ENCODE assay signal across 8 cellular contexts in the genomic region with DNA sequence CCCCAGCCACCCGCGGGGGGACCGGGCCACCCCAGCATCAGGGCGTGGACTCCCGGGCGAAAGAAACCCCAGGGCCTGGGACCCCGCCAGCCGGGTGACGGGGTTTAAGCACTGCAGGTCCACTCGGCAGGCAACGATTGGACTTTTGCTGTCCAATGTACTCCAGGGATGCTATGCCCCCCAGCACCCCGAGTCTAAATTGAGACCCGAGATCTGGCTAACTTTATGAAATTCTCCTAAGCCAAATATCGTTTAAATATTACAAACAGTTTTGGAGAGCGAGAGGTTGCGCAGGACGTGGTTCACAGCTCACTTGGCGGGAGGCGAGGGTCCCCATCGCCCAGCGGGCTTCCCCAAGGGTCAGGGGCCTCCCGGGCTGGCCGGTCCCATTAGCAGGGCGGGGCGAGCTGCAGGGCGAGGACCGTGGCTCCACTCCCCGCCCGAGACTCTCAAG. TPM values are rescaled to one million over a fixed set of nuclear protein-coding genes. Genes with fewer than 3 reads are reported as not detected.
DNase-seq lines count a peak whose midpoint lies in the region; ATAC-seq and TF ChIP-seq lines count a peak whose summit lies in the region.

No MANE protein-coding gene starts in this region.

- peak overlapping the region in 4 of 5 donors; percentile 41 to 87 (median 72) for H3K27ac ChIP-seq in adrenal gland

- H3K4me1 ChIP-seq in adrenal gland (replicated peaks in 1 of 2) (peaks cover 18% of the 10 kb centered on the region in 2 donors), iPS-15b (ENCODE audit: control insufficient read depth, insufficient read depth, low read length) (no peaks in the 10 kb centered on the region)

- intact Hi-C loops in adrenal gland (cut with DNase I): no loop called here

- peak; percentile 8 for ATAC-seq in HG03280 (IDR thresholded peaks at IDR 0.05; ENCODE audit: unreplicated experiment)
- peak; percentile 4 for ATAC-seq in stimulated activated effector memory CD8-positive, alpha-beta T cell treated with anti-CD3 and anti-CD28 coated beads, Interleukin-12 subunit alpha, Interleukin-12 subunit beta, amount 100 ng/mL, for 72 hours
- no peak for ATAC-seq in HG03571 (IDR thresholded peaks at IDR 0.05; ENCODE audit: unreplicated experiment)

- no peak for TF ChIP-seq POLR2A in adrenal gland (IDR thresholded peaks at IDR 0.05)

- peak overlapping the region; percentile 96 for H3K4me3 ChIP-seq in GM12875 (ENCODE audit: low read depth, low read length)
- H3K4me3 ChIP-seq in adrenal gland: peak overlapping the region in 3 of 4 donors; percentile 87 to 91 (median 89)
- H3K4me3 ChIP-seq in iPS-15b (ENCODE audit: low read depth, low read length): peak overlapping the region; percentile 78

- H3K9ac ChIP-seq in iPS-15b (ENCODE audit: low read depth, low read length): no peak overlapping the region

- no peak for TF ChIP-seq CTCF in GM12875 (IDR thresholded peaks at IDR 0.05; ENCODE audit: borderline replicate concordance, insufficient read depth, low read depth, low read length)
- TF ChIP-seq CTCF in adrenal gland (IDR thresholded peaks at IDR 0.05): no peak

- peak overlapping the region; percentile 89 for H3K4me3 Mint-ChIP-seq in stimulated activated effector memory CD8-positive, alpha-beta T cell treated with anti-CD3 and anti-CD28 coated beads, Interleukin-12 subunit alpha, Interleukin-12 subunit beta, amount 100 ng/mL, for 72 hours

- H3K9me3 ChIP-seq in adrenal gland (replicated peaks in 1 of 3): no peaks in the 10 kb centered on the region
- no peaks in the 10 kb centered on the region for H3K9me3 ChIP-seq in iPS-15b (ENCODE audit: control insufficient read depth, insufficient read depth, low read length)

- WGBS in adrenal gland, 4 donors: 0 to 2% (median 0%) methylated on average over 8 to 29 of the region's 29 CpGs

- H3K27ac Mint-ChIP-seq in stimulated activated effector memory CD8-positive, alpha-beta T cell treated with anti-CD3 and anti-CD28 coated beads, Interleukin-12 subunit alpha, Interleukin-12 subunit beta, amount 100 ng/mL, for 72 hours: peak overlapping the region; percentile 98

- peaks cover 44% of the 10 kb centered on the region for H3K36me3 Mint-ChIP-seq in stimulated activated effector memory CD8-positive, alpha-beta T cell treated with anti-CD3 and anti-CD28 coated beads, Interleukin-12 subunit alpha, Interleukin-12 subunit beta, amount 100 ng/mL, for 72 hours

- no peaks in the 10 kb centered on the region for H3K9me3 Mint-ChIP-seq in stimulated activated effector memory CD8-positive, alpha-beta T cell treated with anti-CD3 and anti-CD28 coated beads, Interleukin-12 subunit alpha, Interleukin-12 subunit beta, amount 100 ng/mL, for 72 hours

- DNase-seq in adrenal gland (no peak), middle frontal gyrus (ENCODE audit: extremely low spot score, low spot score) (no peak), D341Med (ENCODE audit: low spot score) (no peak)
- no peak for DNase-seq in stimulated activated effector memory CD8-positive, alpha-beta T cell treated with anti-CD3 and anti-CD28 coated beads, Interleukin-12 subunit alpha, Interleukin-12 subunit beta, amount 100 ng/mL, for 72 hours (ENCODE audit: low spot score in 2 of 2)

- peaks cover 40% of the 10 kb centered on the region for H3K4me1 Mint-ChIP-seq in stimulated activated effector memory CD8-positive, alpha-beta T cell treated with anti-CD3 and anti-CD28 coated beads, Interleukin-12 subunit alpha, Interleukin-12 subunit beta, amount 100 ng/mL, for 72 hours

- no peaks in the 10 kb centered on the region for H3K27me3 ChIP-seq in adrenal gland
- no peaks in the 10 kb centered on the region for H3K27me3 ChIP-seq in iPS-15b (ENCODE audit: control insufficient read depth, insufficient read depth, low read length)

- H3K36me3 ChIP-seq in adrenal gland (replicated peaks in 1 of 2) (peaks cover 0 to 26% of the 10 kb centered on the region in 2 donors), iPS-15b (ENCODE audit: control insufficient read depth, insufficient read depth, low read length) (peaks cover 34% of the 10 kb centered on the region)

RNA-seq across cellular contexts. Expression of a gene that starts 0.4 kb away (rescaled TPM):
- 10 to 100 TPM; 43.7 to 84.1 (median 64.7) TPM for total RNA-seq in adrenal gland
- 10 to 100 TPM; 31.8 to 62.0 (median 52.0) TPM for polyA plus RNA-seq in adrenal gland

RNA-seq across cellular contexts. Expression of a gene that starts 20.5 kb away (rescaled TPM):
- total RNA-seq in adrenal gland: 10 to 100 TPM; 12.2 to 34.8 (median 19.1) TPM
- 10 to 100 TPM in 2 of 3 donors, 1 to 10 TPM in 1; 3.3 to 20.7 (median 11.5) TPM for polyA plus RNA-seq in adrenal gland

RNA-seq across cellular contexts. Expression of a gene that starts 21.1 kb away (rescaled TPM):
- total RNA-seq in adrenal gland: not detected
- polyA plus RNA-seq in adrenal gland: not detected

RNA-seq across cellular contexts. Expression of a gene that starts 45.8 kb away (rescaled TPM):
- not detected for total RNA-seq in adrenal gland
- polyA plus RNA-seq in adrenal gland: not detected
